ENCODE assay signal across 22 cellular contexts in genomic region chr20:1905009-1905408, GRCh38. TPM values are rescaled to one million over a fixed set of nuclear protein-coding genes. Genes with fewer than 3 reads are reported as not detected.
"Had no signal": no experiment of that assay in that cellular context is flagged by ENCODE, and none has a peak within 500 bp of the region (broad histone marks: within the 10 kb centered on the region; RNA-seq: fewer than 3 reads in every experiment).

No MANE protein-coding gene starts in this region.

- DNase-seq: activated CD4-positive, alpha-beta T cell treated with anti-CD3 and anti-CD28 coated beads, Interleukin-2, amount 10 ng/mL, durations not matched to agents 24 days and 14 days; activated CD4-positive, alpha-beta T cell treated with anti-CD3 and anti-CD28 coated beads, Interleukin-2, amount 50 U/mL, for 4 hours; activated CD8-positive, alpha-beta T cell treated with anti-CD3 and anti-CD28 coated beads for 36 hours; activated effector memory CD4-positive, alpha-beta T cell treated with anti-CD3 and anti-CD28 coated beads, Interleukin-2, amount 50 U/mL, for 16 hours; activated naive CD4-positive, alpha-beta T cell treated with Interleukin-2 at 50 U/mL for 16 hours; activated naive CD8-positive, alpha-beta T cell treated with anti-CD3 and anti-CD28 coated beads, Interleukin-2, amount 10 ng/mL, durations not matched to agents 7 days and 5 days; activated T-cell treated with anti-CD3 and anti-CD28 coated beads, Interleukin-2, amount 50 U/mL, for 1 hour; activated T-cell treated with anti-CD3 and anti-CD28 coated beads, Interleukin-2, amount 50 U/mL, for 72 hours; body of pancreas; Karpas-422; NCI-H1105; NCI-H1417 treated with DMSO at 0.1 percent for 48 hours; NCI-H187 treated with DMSO at 0.1 percent for 48 hours; NCI-H2081; NCI-H345; SHP77; SJCRH30 had no signal

- H3K27me3 ChIP-seq: body of pancreas, breast epithelium had no signal

- ATAC-seq: activated CD8-positive, alpha-beta T cell treated with anti-CD3 and anti-CD28 coated beads for 36 hours; activated T-cell treated with anti-CD3 and anti-CD28 coated beads, Interleukin-2, amount 50 U/mL, for 72 hours; activated T-helper 17 cell treated with anti-CD3 and anti-CD28 coated beads, Interleukin-2, amount 50 U/mL, for 72 hours; body of pancreas; Panc1 had no signal

- H3K4me1 ChIP-seq: breast epithelium, SJCRH30 had no signal

- H3K4me3 ChIP-seq: body of pancreas, breast epithelium, SJCRH30, SK-N-MC had no signal

- H3K36me3 ChIP-seq: breast epithelium, SJCRH30 had no signal

- H3K27ac ChIP-seq: breast epithelium, SJCRH30, SK-N-MC had no signal

- H3K9me3 ChIP-seq: body of pancreas, breast epithelium, SJCRH30 had no signal

RNA-seq across cellular contexts. Expression of gene SIRPA, which starts 9.8 kb away (rescaled TPM):
- total RNA-seq: T-helper 1 cell treated with Interleukin-12 subunit alpha and Interleukin-12 subunit beta and Interleukin-4 antibody, amounts not matched to agents 30 ng/mL and 1 ng/mL, for 36 hours had no signal
